1 cellular context compared by ENCODE assay signal in genomic region chr9:35910613-35911488, GRCh38.
TF ChIP-seq lines count a peak whose summit lies in the region.

No MANE protein-coding gene starts in this region.

TF ChIP-seq in IMR-90, 13 proteins besides CTCF, POLR2A, EP300 and RAD21:
- TF ChIP-seq CHD1 (IDR thresholded peaks at IDR 0.05; ENCODE audit: low read depth, low read length) (no peak), MAZ (IDR thresholded peaks at IDR 0.05; ENCODE audit: borderline replicate concordance, low read depth, low read length) (no peak), ELK1 (IDR thresholded peaks at IDR 0.05; ENCODE audit: borderline replicate concordance, low read depth, low read length) (no peak), SMC3 (IDR thresholded peaks at IDR 0.05; ENCODE audit: low read depth, low read length) (peak; percentile 48)
TF ChIP-seq in IMR-90: peak in this region for 1.
